ENCODE assay signal across 9 cellular contexts in genomic region chr10:31700222-31700621, GRCh38.
DNase-seq lines count a peak whose midpoint lies in the region; ATAC-seq and TF ChIP-seq lines count a peak whose summit lies in the region.
"Had no signal": no experiment of that assay in that cellular context is flagged by ENCODE, and none has a peak within 500 bp of the region (broad histone marks: within the 10 kb centered on the region; RNA-seq: fewer than 3 reads in every experiment).

No MANE protein-coding gene starts in this region.

- no peak for ATAC-seq in thoracic aorta (ENCODE audit: insufficient number of reproducible peaks, low FRiP score, low read depth)

- H3K27me3 ChIP-seq in Peyer's patch, result no peaks in the 10 kb centered on the region
- no peaks in the 10 kb centered on the region for H3K27me3 ChIP-seq in thoracic aorta (replicated peaks; ENCODE audit: insufficient read depth)

- H3K9me3 Mint-ChIP-seq in endothelial cell (ENCODE audit: unreplicated experiment), result peaks cover 16% of the 10 kb centered on the region

- no peak overlapping the region for H3K4me3 Mint-ChIP-seq in endothelial cell (ENCODE audit: unreplicated experiment)
- H3K4me3 Mint-ChIP-seq: activated naive CD4-positive, alpha-beta T cell treated with anti-CD3 and anti-CD28 coated beads, Interleukin-2, amount 10 ng/mL, durations not matched to agents 7 days and 5 days; CD8-positive, alpha-beta memory T cell had no signal

- H3K27ac ChIP-seq in Peyer's patch (peak overlapping the region in 3 of 4 donors; percentile 32 to 88 (median 82)), thoracic aorta (peak overlapping the region; percentile 97 to 99)

- peak overlapping the region; percentile 93 for H3K27ac Mint-ChIP-seq in endothelial cell (ENCODE audit: unreplicated experiment)
- H3K27ac Mint-ChIP-seq: activated naive CD4-positive, alpha-beta T cell treated with anti-CD3 and anti-CD28 coated beads, Interleukin-2, amount 10 ng/mL, durations not matched to agents 7 days and 5 days had no signal

- no peak for DNase-seq in Peyer's patch
- peak; percentile 40 for DNase-seq in endothelial cell (ENCODE audit: low spot score)
- DNase-seq in myocyte (ENCODE audit: low read depth), result peak; percentile 79
- DNase-seq in thoracic aorta (ENCODE audit: low spot score), result no peak
- no peak for DNase-seq in stimulated activated naive CD4-positive, alpha-beta T cell treated with Interleukin-2 at 50 U/mL for 16 hours (lab: John Stamatoyannopoulos, UW)
- DNase-seq in NCI-H2107 treated with DMSO at 0.1 percent for 48 hours (lab: John Stamatoyannopoulos, UW; ENCODE audit: unreplicated experiment), result no peak
- DNase-seq in kidney tubule cell (ENCODE audit: low spot score), result no peak
- DNase-seq: activated naive CD4-positive, alpha-beta T cell treated with anti-CD3 and anti-CD28 coated beads, Interleukin-2, amount 10 ng/mL, durations not matched to agents 7 days and 5 days; CD8-positive, alpha-beta memory T cell had no signal

- H3K27me3 Mint-ChIP-seq in endothelial cell (ENCODE audit: unreplicated experiment), result peaks cover 26% of the 10 kb centered on the region

- H3K9me3 ChIP-seq in Peyer's patch, result no peaks in the 10 kb centered on the region
- H3K9me3 ChIP-seq in thoracic aorta, result no peaks in the 10 kb centered on the region

- peaks cover 0 to 14% (median 0%) of the 10 kb centered on the region in 4 donors for H3K4me1 ChIP-seq in Peyer's patch
- peaks cover 38 to 63% of the 10 kb centered on the region in 2 donors for H3K4me1 ChIP-seq in thoracic aorta (ENCODE audit: control insufficient read depth in 1 of 2, low read depth in 2 of 2)

- peaks cover 74% of the 10 kb centered on the region for H3K4me1 Mint-ChIP-seq in endothelial cell (ENCODE audit: unreplicated experiment)
- H3K4me1 Mint-ChIP-seq: activated naive CD4-positive, alpha-beta T cell treated with anti-CD3 and anti-CD28 coated beads, Interleukin-2, amount 10 ng/mL, durations not matched to agents 7 days and 5 days; CD8-positive, alpha-beta memory T cell had no signal

- TF ChIP-seq POLR2A in Peyer's patch (IDR thresholded peaks at IDR 0.05), result no peak

- TF ChIP-seq CTCF in Peyer's patch (IDR thresholded peaks at IDR 0.05), result no peak
- no peak for TF ChIP-seq CTCF in endothelial cell (IDR thresholded peaks at IDR 0.05; ENCODE audit: unreplicated experiment)
- no peak for TF ChIP-seq CTCF in thoracic aorta (IDR thresholded peaks at IDR 0.05)

- H3K36me3 Mint-ChIP-seq in endothelial cell (ENCODE audit: low read depth, unreplicated experiment), result peaks cover 38% of the 10 kb centered on the region
- H3K36me3 Mint-ChIP-seq: activated naive CD4-positive, alpha-beta T cell treated with anti-CD3 and anti-CD28 coated beads, Interleukin-2, amount 10 ng/mL, durations not matched to agents 7 days and 5 days; CD8-positive, alpha-beta memory T cell had no signal

- H3K36me3 ChIP-seq in Peyer's patch (no peaks in the 10 kb centered on the region), thoracic aorta (no peaks in the 10 kb centered on the region)

- H3K4me3 ChIP-seq in Peyer's patch (no peak overlapping the region), thoracic aorta (no peak overlapping the region)

Comparison
In these comparisons a context has a peak if more than half of its experiments do, and no peak if none do; other contexts are left out.
1. DNase-seq: peak in endothelial cell (single experiment) and myocyte (single experiment); none in Peyer's patch (0 of 3), thoracic aorta (single experiment), stimulated activated naive CD4-positive, alpha-beta T cell treated with Interleukin-2 at 50 U/mL for 16 hours (single experiment), NCI-H2107 treated with DMSO at 0.1 percent for 48 hours (single experiment) and kidney tubule cell (single experiment).